32 cellular contexts compared by ENCODE assay signal in the genomic region with DNA sequence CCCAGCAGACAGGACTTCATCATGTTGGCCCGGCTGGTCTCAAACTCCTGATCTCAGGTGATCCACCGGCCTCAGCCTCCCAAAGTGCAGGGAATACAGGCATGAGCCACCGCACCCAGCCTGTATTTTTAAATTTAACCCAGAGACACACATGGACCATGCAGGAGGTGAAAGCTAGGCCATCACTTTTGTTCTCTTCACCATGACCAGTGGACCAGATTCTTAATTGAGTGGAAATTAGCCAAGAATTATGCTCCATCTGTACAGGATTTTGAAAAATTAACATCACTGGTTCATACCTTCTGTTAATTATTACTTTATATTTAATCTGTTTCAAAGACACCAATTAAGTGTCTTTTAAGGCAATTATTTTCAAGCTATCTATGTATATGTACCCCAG.
"Had no signal": no experiment of that assay in that cellular context is flagged by ENCODE, and none has a peak within 500 bp of the region (broad histone marks: within the 10 kb centered on the region; RNA-seq: fewer than 3 reads in every experiment).

No MANE protein-coding gene starts in this region.

- H3K36me3 ChIP-seq: adrenal gland, ascending aorta, brain microvascular endothelial cell, breast epithelium, cardiac muscle cell had no signal

- DNase-seq: activated effector memory CD4-positive, alpha-beta T cell treated with anti-CD3 and anti-CD28 coated beads, Interleukin-2, amount 50 U/mL, for 16 hours; activated effector memory CD4-positive, alpha-beta T cell treated with Interleukin-2 at 50 U/mL for 16 hours; activated gamma-delta T cell; activated gamma-delta T cell treated with Interleukin-2 at 50 U/mL for 16 hours; activated naive CD4-positive, alpha-beta T cell; activated naive CD4-positive, alpha-beta T cell treated with anti-CD3 and anti-CD28 coated beads for 36 hours; activated naive CD4-positive, alpha-beta T cell treated with anti-CD3 and anti-CD28 coated beads, Interleukin-2, amount 10 ng/mL, durations not matched to agents 7 days and 5 days; activated naive CD4-positive, alpha-beta T cell treated with anti-CD3 and anti-CD28 coated beads, Interleukin-2, amount 50 U/mL, for 16 hours; activated naive CD4-positive, alpha-beta T cell treated with Interleukin-2 at 50 U/mL for 16 hours; activated naive CD8-positive, alpha-beta T cell treated with anti-CD3 and anti-CD28 coated beads for 36 hours; activated naive CD8-positive, alpha-beta T cell treated with anti-CD3 and anti-CD28 coated beads, Interleukin-2, amount 10 ng/mL, durations not matched to agents 7 days and 5 days; activated naive CD8-positive, alpha-beta T cell treated with anti-CD3 and anti-CD28 coated beads, Interleukin-2, amount 50 U/mL, for 24 hours; activated T-cell treated with anti-CD3 and anti-CD28 coated beads for 4 hours; activated T-cell treated with anti-CD3 and anti-CD28 coated beads, Interleukin-2, amount 50 U/mL, for 1 hour; activated T-cell treated with anti-CD3 and anti-CD28 coated beads, Interleukin-2, amount 50 U/mL, for 24 hours; activated T-cell treated with anti-CD3 and anti-CD28 coated beads, Interleukin-2, amount 50 U/mL, for 4 hours; activated T-cell treated with anti-CD3 and anti-CD28 coated beads, Interleukin-2, amount 50 U/mL, for 48 hours; activated T-cell treated with anti-CD3 and anti-CD28 coated beads, Interleukin-2, amount 50 U/mL, for 72 hours; adrenal gland; amniotic stem cell; amygdala; anterior cingulate cortex; aorta; body of pancreas; brain microvascular endothelial cell; central memory CD4-positive, alpha-beta T cell; cerebellar nuclear complex had no signal

- H3K9me3 ChIP-seq: adrenal gland, ascending aorta had no signal

- H3K4me1 ChIP-seq: adrenal gland, ascending aorta, body of pancreas, breast epithelium had no signal

- H3K27ac ChIP-seq: adrenal gland, ascending aorta, body of pancreas, brain microvascular endothelial cell, breast epithelium, cardiac muscle cell had no signal

- H3K27me3 ChIP-seq: adrenal gland, ascending aorta, body of pancreas, brain microvascular endothelial cell, breast epithelium, cardiac muscle cell had no signal

- ATAC-seq: activated naive CD4-positive, alpha-beta T cell treated with anti-CD3 and anti-CD28 coated beads, Interleukin-2, amount 50 U/mL, for 72 hours; activated naive CD8-positive, alpha-beta T cell treated with anti-CD3 and anti-CD28 coated beads, Interleukin-2, amount 50 U/mL, for 24 hours; activated T-cell treated with anti-CD3 and anti-CD28 coated beads, Interleukin-2, amount 50 U/mL, for 4 hours; activated T-cell treated with anti-CD3 and anti-CD28 coated beads, Interleukin-2, amount 50 U/mL, for 72 hours; activated T-helper 17 cell treated with anti-CD3 and anti-CD28 coated beads, Interleukin-2, amount 50 U/mL, for 72 hours; body of pancreas had no signal

- H3K4me3 ChIP-seq: adrenal gland, ascending aorta, body of pancreas, breast epithelium, cardiac muscle cell had no signal
